ENCODE assay signal across 8 cellular contexts in the genomic region with DNA sequence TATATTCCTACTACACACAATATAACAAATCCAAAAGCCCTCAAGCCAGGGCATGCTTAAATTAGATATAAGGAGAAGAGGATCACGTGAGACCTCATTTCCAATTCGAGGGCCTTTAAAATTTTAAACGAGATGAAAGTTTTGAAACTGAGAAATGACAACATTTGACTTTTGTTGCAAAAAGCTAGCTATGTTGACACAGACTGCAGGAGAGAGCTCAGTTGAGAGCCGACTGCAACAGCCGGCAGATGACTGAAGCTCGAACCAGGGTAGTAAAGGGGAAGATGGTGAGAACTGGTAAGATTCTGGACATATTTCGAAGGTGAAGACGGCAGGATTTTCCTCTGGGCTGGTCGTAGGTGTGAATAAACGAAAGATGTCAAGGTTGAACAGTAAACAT. TPM values are rescaled to one million over a fixed set of nuclear protein-coding genes. Genes with fewer than 3 reads are reported as not detected.
DNase-seq lines count a peak whose midpoint lies in the region; ATAC-seq, FAIRE-seq and TF ChIP-seq lines count a peak whose summit lies in the region.

No MANE protein-coding gene starts in this region.

- H3K36me3 ChIP-seq in OCI-LY3 (replicated peaks; ENCODE audit: low read depth, low read length) (peaks cover 11% of the 10 kb centered on the region), keratinocyte (ENCODE audit: control insufficient read depth in 2 of 2, extremely low read depth in 1 of 2, insufficient read depth in 2 of 2, low read length in 2 of 2) (peaks cover under 1 to 7% of the 10 kb centered on the region in 2 experiments)

- no peaks in the 10 kb centered on the region for H3K27me3 ChIP-seq in OCI-LY3 (ENCODE audit: low read depth, low read length)
- no peaks in the 10 kb centered on the region for H3K27me3 ChIP-seq in keratinocyte (ENCODE audit: control insufficient read depth, extremely low read depth, insufficient read depth, low read length)

- 0 out of 2 replicates have a peak, but pooled peaks cover 8% of the 10 kb centered on the region for H4K20me1 ChIP-seq in OCI-LY3 (ENCODE audit: insufficient read depth, low read length)
- no peaks in the 10 kb centered on the region for H4K20me1 ChIP-seq in keratinocyte (ENCODE audit: control insufficient read depth, extremely low read depth, insufficient read depth, low read length)

- in situ Hi-C loops in T47D (cut with HindIII; ENCODE audit: low pct_unique_long_range_greater_than_20kb, low sequenced_read_pairs) = no loop called here

- FAIRE-seq in keratinocyte (lab: Jason Lieb, UNC) = no peak

- H3K9ac ChIP-seq in OCI-LY3 (ENCODE audit: low read length) (peak overlapping the region; percentile 78), keratinocyte (ENCODE audit: control insufficient read depth, extremely low read depth, insufficient read depth, low read length) (peak overlapping the region; percentile 97)

- ATAC-seq in GM18519 (IDR thresholded peaks at IDR 0.05; ENCODE audit: low FRiP score, unreplicated experiment) = no peak

- H3K27ac ChIP-seq in OCI-LY3 (ENCODE audit: low read length) = peak overlapping the region; percentile 56
- peak overlapping the region; percentile 95 for H3K27ac ChIP-seq in keratinocyte (ENCODE audit: control insufficient read depth, insufficient read depth, low read length)

- TF ChIP-seq CTCF in OCI-LY3 (IDR thresholded peaks at IDR 0.05; ENCODE audit: low read depth, low read length) (no peak), keratinocyte (optimal IDR thresholded peaks at IDR 0.05 in 1 of 3, IDR thresholded peaks at IDR 0.05 in 1 of 3, conservative IDR thresholded peaks at IDR 0.05 in 1 of 3; ENCODE audit: extremely low read depth in 1 of 3, insufficient read depth in 2 of 3, low read length in 3 of 3) (no peak)

- no peaks in the 10 kb centered on the region for H3K9me3 ChIP-seq in OCI-LY3 (ENCODE audit: insufficient read depth, low read length)
- H3K9me3 ChIP-seq in keratinocyte (ENCODE audit: control insufficient read depth, low read depth, low read length) = no peaks in the 10 kb centered on the region

- H3K4me2 ChIP-seq in OCI-LY3 (ENCODE audit: low read length) (peak overlapping the region; percentile 78), keratinocyte (ENCODE audit: control insufficient read depth, extremely low read depth, insufficient read depth, low read depth, low read length) (peak overlapping the region; percentile 100)

- dilution Hi-C loops in keratinocyte (cut with MboI; ENCODE audit: extremely low pct_ligation_motif_present, low sequenced_read_pairs) = no loop called here

- H3K9me1 ChIP-seq in keratinocyte (ENCODE audit: control insufficient read depth, extremely low read depth, insufficient read depth, low read length) = peaks cover 2% of the 10 kb centered on the region

- H2AFZ ChIP-seq in OCI-LY3 (ENCODE audit: low read depth, low read length) (peak overlapping the region; percentile 97), keratinocyte (ENCODE audit: control insufficient read depth, low read length) (peak overlapping the region; percentile 99)

- H3K79me2 ChIP-seq in OCI-LY3 (ENCODE audit: low read length) (peaks cover 40% of the 10 kb centered on the region), keratinocyte (ENCODE audit: control insufficient read depth, insufficient read depth, low read length) (peaks cover 24% of the 10 kb centered on the region)

- peak; percentile 4 for DNase-seq in stimulated activated CD4-positive, alpha-beta T cell treated with anti-CD3 and anti-CD28 coated beads, Interleukin-12 subunit alpha, Interleukin-12 subunit beta, amount 100 ng/mL, for 4 hours
- DNase-seq in stimulated activated CD4-positive, alpha-beta T cell treated with anti-CD3 and anti-CD28 coated beads, Interleukin-4, amount 100 ng/mL, for 4 hours = no peak
- DNase-seq in T47D (ENCODE audit: low read depth in 1 of 2, low spot score in 1 of 2) (peak; percentile 4 to 7), keratinocyte (ENCODE audit: low read depth, low spot score) (no peak), 8988T (no peak)
- DNase-seq in stimulated activated CD8-positive, alpha-beta memory T cell treated with anti-CD3 and anti-CD28 coated beads, Interleukin-4, amount 100 ng/mL, for 48 hours = peak; percentile 36

- peaks cover 12% of the 10 kb centered on the region for H3K4me1 ChIP-seq in OCI-LY3 (ENCODE audit: low read length)
- H3K4me1 ChIP-seq in keratinocyte (ENCODE audit: control insufficient read depth, extremely low read depth, insufficient read depth, low read length) = peaks cover 13% of the 10 kb centered on the region

- H3K4me3 ChIP-seq in OCI-LY3 (ENCODE audit: low read length) = peak overlapping the region; percentile 82
- H3K4me3 ChIP-seq in keratinocyte (ENCODE audit: control insufficient read depth in 2 of 3, extremely low read depth in 1 of 3, insufficient read depth in 2 of 3, low read depth in 1 of 3, low read length in 3 of 3) = peak overlapping the region; percentile 85 to 98 (median 91)

RNA-seq across cellular contexts. Expression of a gene that starts 0.8 kb away (rescaled TPM):
- polyA plus RNA-seq in keratinocyte = 4.7 to 10.4 TPM (median 8.3 TPM) in 3 replicates
- 15.5 TPM for polyA plus RNA-seq in keratinocyte (2011; ENCODE audit: low read depth)
- polyA plus RNA-seq in keratinocyte (2011; cell fraction: cytosol; rRNA removed) = 3.4 and 8.9 TPM in 2 replicates
- polyA plus RNA-seq in keratinocyte (2011; cell fraction: nucleus; rRNA removed) = 15.4 and 16.5 TPM in 2 replicates
- polyA plus RNA-seq in keratinocyte (2012; ENCODE audit: low replicate concordance) = 4.6 and 5.6 TPM in 2 replicates
- polyA minus RNA-seq in keratinocyte = 2.7 to 12.4 TPM (median 7.8 TPM) in 3 replicates
- 4.4 TPM for polyA minus RNA-seq in keratinocyte (2011; cell fraction: cytosol; rRNA and poly(A)+ RNA removed)
- polyA minus RNA-seq in keratinocyte (2011; cell fraction: nucleus; rRNA and poly(A)+ RNA removed) = 12.6 and 22.8 TPM in 2 replicates

RNA-seq across cellular contexts. Expression of a gene that starts 48.7 kb away (rescaled TPM):
- 12.2 to 18.7 TPM (median 17.7 TPM) in 3 replicates for polyA plus RNA-seq in keratinocyte
- polyA plus RNA-seq in keratinocyte (2011; ENCODE audit: low read depth) = 20.1 TPM
- 14.4 and 14.5 TPM in 2 replicates for polyA plus RNA-seq in keratinocyte (2011; cell fraction: cytosol; rRNA removed)
- polyA plus RNA-seq in keratinocyte (2011; cell fraction: nucleus; rRNA removed) = 20.8 and 23.0 TPM in 2 replicates
- 15.5 and 17.3 TPM in 2 replicates for polyA plus RNA-seq in keratinocyte (2012; ENCODE audit: low replicate concordance)
- 15.6 to 29.9 TPM (median 18.3 TPM) in 3 replicates for polyA minus RNA-seq in keratinocyte
- polyA minus RNA-seq in keratinocyte (2011; cell fraction: cytosol; rRNA and poly(A)+ RNA removed) = 9.4 TPM
- polyA minus RNA-seq in keratinocyte (2011; cell fraction: nucleus; rRNA and poly(A)+ RNA removed) = 25.6 and 42.8 TPM in 2 replicates

Comparison
In these comparisons a context has a peak if more than half of its experiments do, and no peak if none do; other contexts are left out.
1. DNase-seq: peak in stimulated activated CD4-positive, alpha-beta T cell treated with anti-CD3 and anti-CD28 coated beads, Interleukin-12 subunit alpha, Interleukin-12 subunit beta, amount 100 ng/mL, for 4 hours (single experiment), T47D (2 of 2) and stimulated activated CD8-positive, alpha-beta memory T cell treated with anti-CD3 and anti-CD28 coated beads, Interleukin-4, amount 100 ng/mL, for 48 hours (single experiment); none in stimulated activated CD4-positive, alpha-beta T cell treated with anti-CD3 and anti-CD28 coated beads, Interleukin-4, amount 100 ng/mL, for 4 hours (0 of 2), keratinocyte (single experiment) and 8988T (single experiment).